Comparison of ENCODE assay signal across 8 cellular contexts in the genomic region with DNA sequence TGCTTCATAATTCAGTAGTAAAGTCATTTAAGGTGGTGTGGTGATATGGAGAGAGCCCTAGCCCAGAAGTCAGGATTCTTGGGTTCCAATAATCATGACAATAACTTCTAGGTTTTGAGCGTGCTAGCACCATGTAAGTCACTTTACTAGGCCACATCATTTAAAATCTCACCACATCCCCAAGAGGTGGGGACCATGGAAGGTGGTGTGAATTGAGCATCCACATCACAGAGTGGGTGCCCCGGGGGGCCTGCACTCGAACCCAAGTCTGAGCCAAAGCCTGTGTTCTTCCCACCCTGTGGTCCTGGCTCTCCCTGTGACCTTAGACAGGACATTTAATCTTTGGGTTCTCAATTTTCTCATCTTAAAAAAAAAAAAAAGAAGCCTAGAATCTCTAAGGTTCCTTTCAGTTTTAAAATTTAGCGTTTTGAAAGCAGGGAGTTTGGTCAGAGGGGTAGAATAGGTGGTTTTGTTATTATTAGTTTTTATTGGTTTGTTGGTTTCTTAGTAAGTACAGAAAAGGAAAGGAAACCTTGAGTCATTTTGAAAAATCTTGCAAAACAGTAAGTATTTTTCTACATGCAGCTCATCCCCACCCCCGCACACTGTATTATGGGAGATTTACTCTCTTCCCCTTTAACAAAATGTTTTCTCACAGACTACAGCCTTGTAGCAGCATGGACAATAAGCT. TPM values are rescaled to one million over a fixed set of nuclear protein-coding genes. Genes with fewer than 3 reads are reported as not detected.
DNase-seq lines count a peak whose midpoint lies in the region; ATAC-seq and TF ChIP-seq lines count a peak whose summit lies in the region.

No MANE protein-coding gene starts in this region.

- peaks cover 0 to 4% of the 10 kb centered on the region in 2 donors for H3K36me3 ChIP-seq in left lung
- peaks cover 0 to 10% (median 0%) of the 10 kb centered on the region in 3 donors for H3K36me3 ChIP-seq in tibial artery

- peaks cover 0 to 39% of the 10 kb centered on the region in 2 donors for H3K4me1 ChIP-seq in left lung
- H3K4me1 ChIP-seq in tibial artery = peaks cover 0 to 73% (median 42%) of the 10 kb centered on the region in 4 donors

- H3K27me3 ChIP-seq in left lung (no peaks in the 10 kb centered on the region), tibial artery (no peaks in the 10 kb centered on the region)

- H3K4me3 ChIP-seq in left lung (no peak overlapping the region), tibial artery (no peak overlapping the region)

- ATAC-seq in GM19351 (IDR thresholded peaks at IDR 0.05; ENCODE audit: unreplicated experiment) (peak; percentile 93), HG03442 (IDR thresholded peaks at IDR 0.05; ENCODE audit: unreplicated experiment) (peak; percentile 87), left lung (peak; percentile 55)

- intact Hi-C loops in left lung (cut with DNase I) (no loop called here), tibial artery (cut with DNase I; ENCODE audit: low total_unique reads) (no loop called here)

- TF ChIP-seq CTCF in left lung (IDR thresholded peaks at IDR 0.05) = no peak
- no peak for TF ChIP-seq CTCF in tibial artery (IDR thresholded peaks at IDR 0.05)

- H3K27ac ChIP-seq in left lung (peak overlapping the region; percentile 53 to 66), tibial artery (peak overlapping the region; percentile 68 to 79)

- peak; percentile 57 for DNase-seq in AG08395 (ENCODE audit: low spot score)
- DNase-seq in activated T-cell treated with anti-CD3 and anti-CD28 coated beads for 4 hours = peak; percentile 17
- DNase-seq in left lung = no peak
- peak in 1 of 2 donors; percentile 56 for DNase-seq in tibial artery
- no peak for DNase-seq in hepatic stellate cell (ENCODE audit: low spot score)
- no peak for DNase-seq in NCI-H1105 treated with DMSO at 0.1 percent for 48 hours (lab: John Stamatoyannopoulos, UW)

- no peaks in the 10 kb centered on the region for H3K9me3 ChIP-seq in left lung
- no peaks in the 10 kb centered on the region for H3K9me3 ChIP-seq in tibial artery

RNA-seq across cellular contexts. Expression of gene ARMC2, which starts 26.4 kb away (rescaled TPM):
- 1 to 10 TPM; 7.8 to 8.0 TPM for total RNA-seq in left lung

Comparison
In these comparisons a context has a peak if more than half of its experiments do, and no peak if none do; other contexts are left out.
1. DNase-seq: peak in AG08395 (single experiment) and activated T-cell treated with anti-CD3 and anti-CD28 coated beads for 4 hours (single experiment); none in left lung (0 of 2), hepatic stellate cell (single experiment) and NCI-H1105 treated with DMSO at 0.1 percent for 48 hours (single experiment).
2. Peak in every context shown above with its lines, with median percentiles within 50 percentile points of each other: ATAC-seq.